28 cellular contexts compared by ENCODE assay signal in the genomic region with DNA sequence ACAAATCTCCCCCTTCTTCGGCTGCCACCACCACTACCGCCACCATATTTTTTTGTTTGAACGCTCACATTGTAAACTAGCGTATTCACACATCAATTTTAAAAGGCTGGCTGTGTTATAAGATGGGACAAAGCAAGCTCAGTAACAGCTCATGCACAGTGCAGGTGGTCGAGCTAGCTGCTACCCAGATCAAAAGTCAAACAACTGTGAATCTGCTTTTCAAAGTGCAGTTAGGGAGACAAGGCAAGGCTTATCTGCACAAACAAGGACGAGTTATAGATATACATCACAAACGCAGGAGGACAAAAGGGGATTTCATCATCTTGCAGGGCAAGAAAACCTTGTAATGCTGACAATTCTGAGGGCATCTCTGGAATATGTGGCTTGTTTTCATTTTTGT.
DNase-seq lines count a peak whose midpoint lies in the region; ATAC-seq, FAIRE-seq and TF ChIP-seq lines count a peak whose summit lies in the region.
"Had no signal": no experiment of that assay in that cellular context is flagged by ENCODE, and none has a peak within 500 bp of the region (broad histone marks: within the 10 kb centered on the region; RNA-seq: fewer than 3 reads in every experiment).

No MANE protein-coding gene starts in this region.

- in situ Hi-C loops in K562 (cut with MboI), result no loop called here

- no peak for TF ChIP-seq EP300 in K562 (IDR thresholded peaks at IDR 0.05; ENCODE audit: low read length)

- CTCF ChIA-PET in K562 (lab: Yijun Ruan, JAX; ENCODE audit: low intra/inter-chr PET ratio), result no interaction called here

- no peaks in the 10 kb centered on the region for H3K27me3 Mint-ChIP-seq in neural crest cell (ENCODE audit: low read depth)
- H3K27me3 Mint-ChIP-seq: brain, T-helper 17 cell had no signal

- no peaks in the 10 kb centered on the region for H3K9me3 Mint-ChIP-seq in neural crest cell
- H3K9me3 Mint-ChIP-seq: brain, CD14-positive monocyte had no signal

- intact Hi-C loops in K562 (cut with micrococcal nuclease), result no loop called here
- intact Hi-C loops in right cardiac atrium (cut with DNase I), result no loop called here
- intact Hi-C loops in left cardiac atrium (cut with DNase I), result no loop called here

- TF ChIP-seq POLR2A in K562 (conservative IDR thresholded peaks at IDR 0.05), result no peak

- 53% methylated on average over 6 of the region's 7 CpGs for WGBS in K562 (ENCODE audit: insufficient coverage, low coverage, missing lambda C conversion rate)
- WGBS in right cardiac atrium, result 82% methylated on average over 7 of the region's 7 CpGs

- no peak for ATAC-seq in K562
- ATAC-seq in GM18909 (IDR thresholded peaks at IDR 0.05; ENCODE audit: poor library complexity, unreplicated experiment), result no peak
- no peak for ATAC-seq in right cardiac atrium
- ATAC-seq in left cardiac atrium, result no peak
- ATAC-seq: GM12878, T-helper 17 cell had no signal

- H3K9me3 ChIP-seq in BE2C (no peaks in the 10 kb centered on the region), HUES6 (ENCODE audit: control insufficient read depth, insufficient read depth, low read depth, low read length) (no peaks in the 10 kb centered on the region), K562 (replicated peaks; ENCODE audit: control insufficient read depth, insufficient read depth, low read depth, low read length) (no peaks in the 10 kb centered on the region), right cardiac atrium (ENCODE audit: control insufficient read depth, low read length) (no peaks in the 10 kb centered on the region)
- H3K9me3 ChIP-seq: left ventricle myocardium inferior, neutrophil, spleen, stomach, uterus had no signal

- H3K27ac Mint-ChIP-seq in neural crest cell (ENCODE audit: unreplicated experiment), result no peak overlapping the region
- H3K27ac Mint-ChIP-seq: brain, CD14-positive monocyte, T-helper 17 cell had no signal

- no peaks in the 10 kb centered on the region for H3K79me2 ChIP-seq in K562 (ENCODE audit: control insufficient read depth, insufficient read depth, low read length)

- peaks cover 24% of the 10 kb centered on the region for H3K4me1 Mint-ChIP-seq in neural crest cell
- H3K4me1 Mint-ChIP-seq: CD14-positive monocyte, T-helper 17 cell had no signal

- peak overlapping the region; percentile 78 for H3K27ac ChIP-seq in HUES6 (ENCODE audit: low read depth, low read length)
- H3K27ac ChIP-seq in K562 (ENCODE audit: extremely low read depth, low read depth, low read length), result no peak overlapping the region
- H3K27ac ChIP-seq in right cardiac atrium (ENCODE audit: low read length), result no peak overlapping the region
- H3K27ac ChIP-seq: left ventricle myocardium inferior, neutrophil, spleen, stomach, uterus had no signal

- FAIRE-seq in K562 (lab: Jason Lieb, UNC), result no peak
- FAIRE-seq: colon, GM12878 had no signal

- H2AFZ ChIP-seq in K562 (ENCODE audit: low read depth, low read length), result no peak overlapping the region

- POLR2A ChIA-PET in K562 (lab: Yijun Ruan, JAX), result interaction anchor here (0.5 kb wide), 1 partner anchor 15 kb away, joined by 3 read pairs; no protein-coding TSS in a partner anchor

- H4K20me1 ChIP-seq in K562 (replicated peaks; ENCODE audit: control insufficient read depth, insufficient read depth, low read length), result no peaks in the 10 kb centered on the region

- H3K4me1 ChIP-seq in BE2C, result peaks cover 16% of the 10 kb centered on the region
- H3K4me1 ChIP-seq in HUES6 (ENCODE audit: control insufficient read depth, insufficient read depth, low read length), result peaks cover 30% of the 10 kb centered on the region
- peaks cover 0 to 22% of the 10 kb centered on the region in 2 experiments; a peak in 3 of 5 replicates for H3K4me1 ChIP-seq in K562 (replicated peaks in 1 of 2; ENCODE audit: control insufficient read depth in 2 of 2, insufficient read depth in 2 of 2, low read length in 2 of 2)
- no peaks in the 10 kb centered on the region for H3K4me1 ChIP-seq in right cardiac atrium (ENCODE audit: control insufficient read depth, insufficient read depth, low read length)
- H3K4me1 ChIP-seq: left ventricle myocardium inferior, spleen, uterus had no signal

- no TSS peak for BruUV-seq in K562 (replicated peaks; lab: Mats Ljungman, UMichigan)

- H3K9me1 ChIP-seq in K562 (ENCODE audit: control insufficient read depth, insufficient read depth, low read length), result no peaks in the 10 kb centered on the region

- DNase-seq in BE2C (no peak), K562 (ENCODE audit: extremely low read depth in 1 of 4, low spot score in 3 of 4) (peak in 1 of 4 experiments; percentile 6), neural crest cell (ENCODE audit: low read depth, low spot score) (peak; percentile 12), GF-D8 (lab: John Stamatoyannopoulos, UW) (no peak), right cardiac atrium (no peak), left cardiac atrium (no peak)
- DNase-seq: ACHN; activated CD8-positive, alpha-beta memory T cell treated with anti-CD3 and anti-CD28 coated beads, Interleukin-2, amount 50 U/mL, for 48 hours; activated gamma-delta T cell; glutamatergic neuron; H7; left ventricle myocardium inferior; NCI-H1092 treated with DMSO at 0.1 percent for 48 hours; NCI-H2107; NCI-H774; SHP77; spleen; stimulated activated CD4-positive, alpha-beta T cell treated with anti-CD3 and anti-CD28 coated beads, Interleukin-4, amount 100 ng/mL, for 24 hours; stomach; T-helper 17 cell; uterus had no signal

- peak overlapping the region; percentile 7; the same call in 1 of the 2 replicates for H3K4me2 ChIP-seq in K562 (ENCODE audit: insufficient read depth, low read length)

- H3K9ac ChIP-seq in HUES6 (ENCODE audit: low read length) (no peak overlapping the region), K562 (ENCODE audit: insufficient read depth in 1 of 2, low read depth in 2 of 2, low read length in 2 of 2) (no peak overlapping the region)

- TF ChIP-seq CTCF in BE2C (IDR thresholded peaks at IDR 0.05; ENCODE audit: low read depth, low read length), result no peak
- TF ChIP-seq CTCF in K562 (IDR thresholded peaks at IDR 0.05 in 2 of 3, conservative IDR thresholded peaks at IDR 0.05 in 1 of 3; ENCODE audit: insufficient read depth in 2 of 3, low read depth in 1 of 3, low read length in 3 of 3), result no peak
- no peak for TF ChIP-seq CTCF in neural crest cell (conservative IDR thresholded peaks at IDR 0.05)

- H3K36me3 Mint-ChIP-seq in neural crest cell (ENCODE audit: low read depth), result no peaks in the 10 kb centered on the region
- H3K36me3 Mint-ChIP-seq: brain had no signal

- H3K27me3 ChIP-seq in BE2C (no peaks in the 10 kb centered on the region), HUES6 (ENCODE audit: control insufficient read depth, insufficient read depth, low read length) (no peaks in the 10 kb centered on the region), K562 (ENCODE audit: control insufficient read depth in 2 of 2, insufficient read depth in 2 of 2, low read length in 2 of 2) (no peaks in the 10 kb centered on the region), right cardiac atrium (ENCODE audit: control insufficient read depth, insufficient read depth) (no peaks in the 10 kb centered on the region)
- H3K27me3 ChIP-seq: neutrophil, spleen, stomach, uterus had no signal

- H3K36me3 ChIP-seq in BE2C, result no peaks in the 10 kb centered on the region
- no peaks in the 10 kb centered on the region for H3K36me3 ChIP-seq in HUES6 (ENCODE audit: control insufficient read depth, insufficient read depth, low read length)
- no peaks in the 10 kb centered on the region for H3K36me3 ChIP-seq in K562 (ENCODE audit: control insufficient read depth, insufficient read depth, low read length)
- H3K36me3 ChIP-seq: left ventricle myocardium inferior, stomach, uterus had no signal

- no peak overlapping the region for H3K4me3 Mint-ChIP-seq in neural crest cell
- H3K4me3 Mint-ChIP-seq: brain, CD14-positive monocyte, T-helper 17 cell had no signal

- no peak for TF ChIP-seq RAD21 in K562 (CRISPR knock-in tag; conservative IDR thresholded peaks at IDR 0.05 in 1 of 2, IDR thresholded peaks at IDR 0.05 in 1 of 2)

- H3K4me3 ChIP-seq in BE2C (ENCODE audit: low read depth, low read length), result peak overlapping the region; percentile 2
- no peak overlapping the region for H3K4me3 ChIP-seq in HUES6 (ENCODE audit: low read depth, low read length)
- no peak overlapping the region for H3K4me3 ChIP-seq in K562
- H3K4me3 ChIP-seq in right cardiac atrium (ENCODE audit: low read length), result no peak overlapping the region
- H3K4me3 ChIP-seq: GM12878, left ventricle myocardium inferior, spleen, stomach, uterus had no signal

TF ChIP-seq in K562, 482 proteins besides CTCF, POLR2A, EP300 and RAD21:
- TF ChIP-seq, protein P1, sequence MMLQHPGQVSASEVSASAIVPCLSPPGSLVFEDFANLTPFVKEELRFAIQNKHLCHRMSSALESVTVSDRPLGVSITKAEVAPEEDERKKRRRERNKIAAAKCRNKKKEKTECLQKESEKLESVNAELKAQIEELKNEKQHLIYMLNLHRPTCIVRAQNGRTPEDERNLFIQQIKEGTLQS (IDR thresholded peaks at IDR 0.05), result peak; percentile 45; the same call in 1 of the 2 replicates
- TF ChIP-seq, protein P1 (CRISPR knock-in tag; conservative IDR thresholded peaks at IDR 0.05), result no peak
- TF ChIP-seq ELF4 (CRISPR knock-in tag; IDR thresholded peaks at IDR 0.05) (no peak), SOX6 (IDR thresholded peaks at IDR 0.05) (peak; percentile 77)
